ENCODE assay signal across 1 cellular context in the genomic region with DNA sequence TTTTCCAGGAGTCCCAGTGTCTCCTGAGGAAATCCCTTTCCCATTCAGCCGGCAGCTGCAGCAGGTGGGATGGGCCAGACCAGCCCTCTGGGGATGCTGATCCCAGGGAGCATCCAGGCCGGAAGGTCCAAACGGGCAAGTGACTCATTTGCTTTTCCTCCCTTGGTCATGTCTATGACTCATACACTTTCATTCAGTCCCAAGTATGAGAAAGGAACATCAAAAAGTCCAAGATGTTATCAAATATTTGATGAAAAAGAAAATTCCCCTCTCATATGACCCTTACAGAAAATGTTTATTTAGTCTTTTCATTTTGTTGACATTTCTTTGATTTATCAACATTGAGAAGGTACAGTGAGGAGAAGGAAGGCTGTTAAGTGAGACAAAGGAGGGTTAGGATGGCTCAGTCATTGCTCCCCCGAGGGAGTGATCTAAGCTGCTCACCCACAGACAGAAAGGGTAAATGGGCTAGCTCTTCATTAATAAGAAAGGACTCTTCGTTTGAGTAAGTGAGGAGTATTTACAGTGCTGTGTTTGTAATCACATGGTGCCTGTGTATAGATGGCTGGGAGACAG.
TF ChIP-seq lines count a peak whose summit lies in the region.

No MANE protein-coding gene starts in this region.

TF ChIP-seq in HepG2, 621 proteins besides CTCF, POLR2A, EP300 and RAD21 (continued from another document and continues in another):
- no peak for TF ChIP-seq ZNF615 (CRISPR knock-in tag; IDR thresholded peaks at IDR 0.05; ENCODE audit: borderline replicate concordance)
- no peak for TF ChIP-seq MTA1 (CRISPR knock-in tag; IDR thresholded peaks at IDR 0.05; ENCODE audit: borderline replicate concordance)
- TF ChIP-seq ATRX (CRISPR knock-in tag; IDR thresholded peaks at IDR 0.05; ENCODE audit: borderline replicate concordance): no peak
- no peak for TF ChIP-seq TBX2 (CRISPR knock-in tag; IDR thresholded peaks at IDR 0.05; ENCODE audit: borderline replicate concordance)
- TF ChIP-seq GPN1 (CRISPR knock-in tag; IDR thresholded peaks at IDR 0.05; ENCODE audit: borderline replicate concordance): no peak
- TF ChIP-seq, protein P1, sequence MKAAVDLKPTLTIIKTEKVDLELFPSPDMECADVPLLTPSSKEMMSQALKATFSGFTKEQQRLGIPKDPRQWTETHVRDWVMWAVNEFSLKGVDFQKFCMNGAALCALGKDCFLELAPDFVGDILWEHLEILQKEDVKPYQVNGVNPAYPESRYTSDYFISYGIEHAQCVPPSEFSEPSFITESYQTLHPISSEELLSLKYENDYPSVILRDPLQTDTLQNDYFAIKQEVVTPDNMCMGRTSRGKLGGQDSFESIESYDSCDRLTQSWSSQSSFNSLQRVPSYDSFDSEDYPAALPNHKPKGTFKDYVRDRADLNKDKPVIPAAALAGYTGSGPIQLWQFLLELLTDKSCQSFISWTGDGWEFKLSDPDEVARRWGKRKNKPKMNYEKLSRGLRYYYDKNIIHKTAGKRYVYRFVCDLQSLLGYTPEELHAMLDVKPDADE (CRISPR knock-in tag; IDR thresholded peaks at IDR 0.05): no peak
- no peak for TF ChIP-seq POLR2AphosphoS2 (IDR thresholded peaks at IDR 0.05; ENCODE audit: low read depth, low read length)
- TF ChIP-seq ZFAT (CRISPR knock-in tag; conservative IDR thresholded peaks at IDR 0.05): no peak
- 0 out of 2 replicates have a peak, but pooled peaks have one; percentile 27 for TF ChIP-seq ZNF644 (CRISPR knock-in tag; IDR thresholded peaks at IDR 0.05; ENCODE audit: low read depth)
- TF ChIP-seq HOXA9 (CRISPR knock-in tag; IDR thresholded peaks at IDR 0.05; ENCODE audit: borderline replicate concordance): no peak
- TF ChIP-seq RARG (CRISPR knock-in tag; IDR thresholded peaks at IDR 0.05; ENCODE audit: low read depth): no peak
- TF ChIP-seq NFIC (IDR thresholded peaks at IDR 0.05; ENCODE audit: low read length): peak; percentile 56; the same call in 1 of the 2 replicates
- TF ChIP-seq NCOR1 (IDR thresholded peaks at IDR 0.05; ENCODE audit: borderline replicate concordance, low read length): peak; percentile 66; the same call in 1 of the 2 replicates
- TF ChIP-seq KDM6A (CRISPR knock-in tag; IDR thresholded peaks at IDR 0.05; ENCODE audit: low read depth): no peak; the same call in 1 of the 2 replicates
- TF ChIP-seq SALL1 (CRISPR knock-in tag; IDR thresholded peaks at IDR 0.05): peak; percentile 91
- TF ChIP-seq ZMYM3 (CRISPR knock-in tag; IDR thresholded peaks at IDR 0.05): 0 out of 2 replicates have a peak, but pooled peaks have one; percentile 7
- TF ChIP-seq RARA (CRISPR knock-in tag; IDR thresholded peaks at IDR 0.05): peak; percentile 76
- TF ChIP-seq BHLHE40 (IDR thresholded peaks at IDR 0.05; ENCODE audit: low read length): no peak
- no peak for TF ChIP-seq NRL (CRISPR knock-in tag; IDR thresholded peaks at IDR 0.05; ENCODE audit: borderline replicate concordance)
- no peak for TF ChIP-seq RBM22 (optimal IDR thresholded peaks at IDR 0.05; ENCODE audit: low read length)
- no peak for TF ChIP-seq CEBPB (IDR thresholded peaks at IDR 0.05; ENCODE audit: borderline replicate concordance, low read depth, low read length)
- peak; percentile 27 for TF ChIP-seq ASH2L (IDR thresholded peaks at IDR 0.05; ENCODE audit: insufficient read length, low read depth, low read length)
- TF ChIP-seq MEIS2 (CRISPR knock-in tag; IDR thresholded peaks at IDR 0.05): no peak
- TF ChIP-seq U2AF1 (optimal IDR thresholded peaks at IDR 0.05; ENCODE audit: low read depth, low read length): no peak
- TF ChIP-seq, protein P2, sequence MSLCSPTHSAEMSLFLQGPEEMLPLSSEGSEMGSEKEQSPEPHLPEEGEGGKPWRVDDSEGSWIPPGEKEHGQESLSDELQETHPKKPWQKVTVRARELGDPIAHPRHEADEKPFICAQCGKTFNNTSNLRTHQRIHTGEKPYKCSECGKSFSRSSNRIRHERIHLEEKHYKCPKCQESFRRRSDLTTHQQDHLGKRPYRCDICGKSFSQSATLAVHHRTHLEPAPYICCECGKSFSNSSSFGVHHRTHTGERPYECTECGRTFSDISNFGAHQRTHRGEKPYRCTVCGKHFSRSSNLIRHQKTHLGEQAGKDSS (CRISPR knock-in tag; IDR thresholded peaks at IDR 0.05; ENCODE audit: borderline replicate concordance, low read depth): peak; percentile 40; the same call in 1 of the 2 replicates
- TF ChIP-seq ZNF546 (CRISPR knock-in tag; conservative IDR thresholded peaks at IDR 0.05): no peak
- TF ChIP-seq ZNF674 (CRISPR knock-in tag; IDR thresholded peaks at IDR 0.05; ENCODE audit: low read depth): no peak
- TF ChIP-seq, protein P3, sequence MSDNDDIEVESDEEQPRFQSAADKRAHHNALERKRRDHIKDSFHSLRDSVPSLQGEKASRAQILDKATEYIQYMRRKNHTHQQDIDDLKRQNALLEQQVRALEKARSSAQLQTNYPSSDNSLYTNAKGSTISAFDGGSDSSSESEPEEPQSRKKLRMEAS (IDR thresholded peaks at IDR 0.05): peak; percentile 28; the same call in 1 of the 2 replicates
- no peak for TF ChIP-seq ZNF652 (CRISPR knock-in tag; IDR thresholded peaks at IDR 0.05; ENCODE audit: borderline replicate concordance, low read depth)
- 0 out of 2 replicates have a peak, but pooled peaks have one; percentile 69 for TF ChIP-seq GLI4 (CRISPR knock-in tag; IDR thresholded peaks at IDR 0.05; ENCODE audit: borderline replicate concordance)
- TF ChIP-seq ZNF382 (CRISPR knock-in tag; IDR thresholded peaks at IDR 0.05; ENCODE audit: borderline replicate concordance): no peak
- TF ChIP-seq ZNF773 (CRISPR knock-in tag; IDR thresholded peaks at IDR 0.05; ENCODE audit: borderline replicate concordance): no peak
- peak; percentile 69 for TF ChIP-seq ELF3 (CRISPR knock-in tag; IDR thresholded peaks at IDR 0.05)
- no peak for TF ChIP-seq YEATS4 (CRISPR knock-in tag; IDR thresholded peaks at IDR 0.05; ENCODE audit: borderline replicate concordance)
- TF ChIP-seq, protein P4, sequence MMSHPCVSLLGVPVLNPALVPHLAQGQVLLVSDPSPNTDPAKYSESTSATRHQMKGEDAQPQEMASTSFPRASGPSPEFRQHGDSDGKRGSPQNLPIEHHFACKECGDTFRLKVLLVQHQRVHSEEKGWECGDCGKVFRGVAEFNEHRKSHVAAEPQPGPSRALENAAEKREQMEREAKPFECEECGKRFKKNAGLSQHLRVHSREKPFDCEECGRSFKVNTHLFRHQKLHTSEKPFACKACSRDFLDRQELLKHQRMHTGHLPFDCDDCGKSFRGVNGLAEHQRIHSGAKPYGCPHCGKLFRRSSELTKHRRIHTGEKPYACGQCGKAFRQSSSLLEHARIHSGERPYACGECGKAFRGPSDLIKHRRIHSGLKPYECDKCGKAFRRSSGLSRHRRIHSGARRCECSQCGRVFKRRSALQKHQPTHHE (CRISPR knock-in tag; IDR thresholded peaks at IDR 0.05; ENCODE audit: borderline replicate concordance): no peak
- TF ChIP-seq ZNF138 (CRISPR knock-in tag; IDR thresholded peaks at IDR 0.05; ENCODE audit: low read depth): no peak
- no peak for TF ChIP-seq RORA (CRISPR knock-in tag; IDR thresholded peaks at IDR 0.05)
- peak; percentile 51; the same call in 1 of the 2 replicates for TF ChIP-seq SIX4 (CRISPR knock-in tag; IDR thresholded peaks at IDR 0.05)
- no peak for TF ChIP-seq ZNF841 (CRISPR knock-in tag; IDR thresholded peaks at IDR 0.05; ENCODE audit: borderline replicate concordance)
- no peak for TF ChIP-seq NCOA1 (CRISPR knock-in tag; IDR thresholded peaks at IDR 0.05)
- no peak for TF ChIP-seq ZNF670 (CRISPR knock-in tag; IDR thresholded peaks at IDR 0.05; ENCODE audit: borderline replicate concordance)
- TF ChIP-seq, protein P5, sequence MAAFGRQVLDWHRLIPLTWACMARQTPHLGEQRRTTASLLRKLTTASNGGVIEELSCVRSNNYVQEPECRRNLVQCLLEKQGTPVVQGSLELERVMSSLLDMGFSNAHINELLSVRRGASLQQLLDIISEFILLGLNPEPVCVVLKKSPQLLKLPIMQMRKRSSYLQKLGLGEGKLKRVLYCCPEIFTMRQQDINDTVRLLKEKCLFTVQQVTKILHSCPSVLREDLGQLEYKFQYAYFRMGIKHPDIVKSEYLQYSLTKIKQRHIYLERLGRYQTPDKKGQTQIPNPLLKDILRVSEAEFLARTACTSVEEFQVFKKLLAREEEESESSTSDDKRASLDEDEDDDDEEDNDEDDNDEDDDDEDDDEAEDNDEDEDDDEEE (CRISPR knock-in tag; IDR thresholded peaks at IDR 0.05): no peak
- TF ChIP-seq MAF1 (CRISPR knock-in tag; IDR thresholded peaks at IDR 0.05; ENCODE audit: borderline replicate concordance): no peak
- TF ChIP-seq FOXK2 (IDR thresholded peaks at IDR 0.05): no peak
- TF ChIP-seq MAFK (conservative IDR thresholded peaks at IDR 0.05 in 1 of 2, IDR thresholded peaks at IDR 0.05 in 1 of 2; ENCODE audit: low read length in 2 of 2): no peak
- TF ChIP-seq HNRNPK (IDR thresholded peaks at IDR 0.05; ENCODE audit: low read depth, low read length, poor library complexity, severe bottlenecking): no peak
- no peak for TF ChIP-seq DMAP1 (CRISPR knock-in tag; IDR thresholded peaks at IDR 0.05)
- no peak for TF ChIP-seq NR1H2 (CRISPR knock-in tag; IDR thresholded peaks at IDR 0.05; ENCODE audit: borderline replicate concordance, low read depth)
- TF ChIP-seq ZNF136 (CRISPR knock-in tag; IDR thresholded peaks at IDR 0.05; ENCODE audit: low read depth): 0 out of 2 replicates have a peak, but pooled peaks have one; percentile 39
- peak; percentile 69; the same call in 1 of the 2 replicates for TF ChIP-seq KDM1A (CRISPR knock-in tag; IDR thresholded peaks at IDR 0.05)
- TF ChIP-seq NFYB (CRISPR knock-in tag; IDR thresholded peaks at IDR 0.05): no peak
- TF ChIP-seq, protein P6, sequence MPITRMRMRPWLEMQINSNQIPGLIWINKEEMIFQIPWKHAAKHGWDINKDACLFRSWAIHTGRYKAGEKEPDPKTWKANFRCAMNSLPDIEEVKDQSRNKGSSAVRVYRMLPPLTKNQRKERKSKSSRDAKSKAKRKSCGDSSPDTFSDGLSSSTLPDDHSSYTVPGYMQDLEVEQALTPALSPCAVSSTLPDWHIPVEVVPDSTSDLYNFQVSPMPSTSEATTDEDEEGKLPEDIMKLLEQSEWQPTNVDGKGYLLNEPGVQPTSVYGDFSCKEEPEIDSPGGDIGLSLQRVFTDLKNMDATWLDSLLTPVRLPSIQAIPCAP (CRISPR knock-in tag; IDR thresholded peaks at IDR 0.05; ENCODE audit: low read depth): no peak
- TF ChIP-seq, protein P7, sequence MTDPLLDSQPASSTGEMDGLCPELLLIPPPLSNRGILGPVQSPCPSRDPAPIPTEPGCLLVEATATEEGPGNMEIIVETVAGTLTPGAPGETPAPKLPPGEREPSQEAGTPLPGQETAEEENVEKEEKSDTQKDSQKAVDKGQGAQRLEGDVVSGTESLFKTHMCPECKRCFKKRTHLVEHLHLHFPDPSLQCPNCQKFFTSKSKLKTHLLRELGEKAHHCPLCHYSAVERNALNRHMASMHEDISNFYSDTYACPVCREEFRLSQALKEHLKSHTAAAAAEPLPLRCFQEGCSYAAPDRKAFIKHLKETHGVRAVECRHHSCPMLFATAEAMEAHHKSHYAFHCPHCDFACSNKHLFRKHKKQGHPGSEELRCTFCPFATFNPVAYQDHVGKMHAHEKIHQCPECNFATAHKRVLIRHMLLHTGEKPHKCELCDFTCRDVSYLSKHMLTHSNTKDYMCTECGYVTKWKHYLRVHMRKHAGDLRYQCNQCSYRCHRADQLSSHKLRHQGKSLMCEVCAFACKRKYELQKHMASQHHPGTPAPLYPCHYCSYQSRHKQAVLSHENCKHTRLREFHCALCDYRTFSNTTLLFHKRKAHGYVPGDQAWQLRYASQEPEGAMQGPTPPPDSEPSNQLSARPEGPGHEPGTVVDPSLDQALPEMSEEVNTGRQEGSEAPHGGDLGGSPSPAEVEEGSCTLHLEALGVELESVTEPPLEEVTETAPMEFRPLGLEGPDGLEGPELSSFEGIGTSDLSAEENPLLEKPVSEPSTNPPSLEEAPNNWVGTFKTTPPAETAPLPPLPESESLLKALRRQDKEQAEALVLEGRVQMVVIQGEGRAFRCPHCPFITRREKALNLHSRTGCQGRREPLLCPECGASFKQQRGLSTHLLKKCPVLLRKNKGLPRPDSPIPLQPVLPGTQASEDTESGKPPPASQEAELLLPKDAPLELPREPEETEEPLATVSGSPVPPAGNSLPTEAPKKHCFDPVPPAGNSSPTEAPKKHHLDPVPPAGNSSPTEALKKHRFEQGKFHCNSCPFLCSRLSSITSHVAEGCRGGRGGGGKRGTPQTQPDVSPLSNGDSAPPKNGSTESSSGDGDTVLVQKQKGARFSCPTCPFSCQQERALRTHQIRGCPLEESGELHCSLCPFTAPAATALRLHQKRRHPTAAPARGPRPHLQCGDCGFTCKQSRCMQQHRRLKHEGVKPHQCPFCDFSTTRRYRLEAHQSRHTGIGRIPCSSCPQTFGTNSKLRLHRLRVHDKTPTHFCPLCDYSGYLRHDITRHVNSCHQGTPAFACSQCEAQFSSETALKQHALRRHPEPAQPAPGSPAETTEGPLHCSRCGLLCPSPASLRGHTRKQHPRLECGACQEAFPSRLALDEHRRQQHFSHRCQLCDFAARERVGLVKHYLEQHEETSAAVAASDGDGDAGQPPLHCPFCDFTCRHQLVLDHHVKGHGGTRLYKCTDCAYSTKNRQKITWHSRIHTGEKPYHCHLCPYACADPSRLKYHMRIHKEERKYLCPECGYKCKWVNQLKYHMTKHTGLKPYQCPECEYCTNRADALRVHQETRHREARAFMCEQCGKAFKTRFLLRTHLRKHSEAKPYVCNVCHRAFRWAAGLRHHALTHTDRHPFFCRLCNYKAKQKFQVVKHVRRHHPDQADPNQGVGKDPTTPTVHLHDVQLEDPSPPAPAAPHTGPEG (CRISPR knock-in tag; IDR thresholded peaks at IDR 0.05): no peak
- no peak for TF ChIP-seq ZNF781 (CRISPR knock-in tag; IDR thresholded peaks at IDR 0.05; ENCODE audit: borderline replicate concordance, not compliant biosample characterization)
- no peak for TF ChIP-seq MIER2 (CRISPR knock-in tag; IDR thresholded peaks at IDR 0.05)
- no peak for TF ChIP-seq IRF2 (CRISPR knock-in tag; IDR thresholded peaks at IDR 0.05)
- TF ChIP-seq ZSCAN12 (CRISPR knock-in tag; IDR thresholded peaks at IDR 0.05): no peak
- no peak for TF ChIP-seq ZNF577 (CRISPR knock-in tag; IDR thresholded peaks at IDR 0.05; ENCODE audit: borderline replicate concordance, low read depth)
- TF ChIP-seq HMG20A (CRISPR knock-in tag; IDR thresholded peaks at IDR 0.05; ENCODE audit: borderline replicate concordance): peak; percentile 93; the same call in 1 of the 2 replicates
- TF ChIP-seq CAMTA2 (CRISPR knock-in tag; IDR thresholded peaks at IDR 0.05; ENCODE audit: borderline replicate concordance): no peak
- no peak for TF ChIP-seq ZNF570 (CRISPR knock-in tag; IDR thresholded peaks at IDR 0.05; ENCODE audit: borderline replicate concordance)
- TF ChIP-seq PTBP1 (IDR thresholded peaks at IDR 0.05; ENCODE audit: low read depth, low read length, poor library complexity, severe bottlenecking): no peak
- peak; percentile 67; the same call in 1 of the 2 replicates for TF ChIP-seq HDAC1 (CRISPR knock-in tag; IDR thresholded peaks at IDR 0.05)
- no peak for TF ChIP-seq ZNF792 (CRISPR knock-in tag; IDR thresholded peaks at IDR 0.05)
